Comparison of ENCODE assay signal across 1 cellular context in genomic region chr3:190017575-190018288, GRCh38.
TF ChIP-seq lines count a peak whose summit lies in the region.

No MANE protein-coding gene starts in this region.

TF ChIP-seq in GM12878, 131 proteins besides CTCF, POLR2A, EP300 and RAD21 (continued from another document):
- TF ChIP-seq, protein P1, sequence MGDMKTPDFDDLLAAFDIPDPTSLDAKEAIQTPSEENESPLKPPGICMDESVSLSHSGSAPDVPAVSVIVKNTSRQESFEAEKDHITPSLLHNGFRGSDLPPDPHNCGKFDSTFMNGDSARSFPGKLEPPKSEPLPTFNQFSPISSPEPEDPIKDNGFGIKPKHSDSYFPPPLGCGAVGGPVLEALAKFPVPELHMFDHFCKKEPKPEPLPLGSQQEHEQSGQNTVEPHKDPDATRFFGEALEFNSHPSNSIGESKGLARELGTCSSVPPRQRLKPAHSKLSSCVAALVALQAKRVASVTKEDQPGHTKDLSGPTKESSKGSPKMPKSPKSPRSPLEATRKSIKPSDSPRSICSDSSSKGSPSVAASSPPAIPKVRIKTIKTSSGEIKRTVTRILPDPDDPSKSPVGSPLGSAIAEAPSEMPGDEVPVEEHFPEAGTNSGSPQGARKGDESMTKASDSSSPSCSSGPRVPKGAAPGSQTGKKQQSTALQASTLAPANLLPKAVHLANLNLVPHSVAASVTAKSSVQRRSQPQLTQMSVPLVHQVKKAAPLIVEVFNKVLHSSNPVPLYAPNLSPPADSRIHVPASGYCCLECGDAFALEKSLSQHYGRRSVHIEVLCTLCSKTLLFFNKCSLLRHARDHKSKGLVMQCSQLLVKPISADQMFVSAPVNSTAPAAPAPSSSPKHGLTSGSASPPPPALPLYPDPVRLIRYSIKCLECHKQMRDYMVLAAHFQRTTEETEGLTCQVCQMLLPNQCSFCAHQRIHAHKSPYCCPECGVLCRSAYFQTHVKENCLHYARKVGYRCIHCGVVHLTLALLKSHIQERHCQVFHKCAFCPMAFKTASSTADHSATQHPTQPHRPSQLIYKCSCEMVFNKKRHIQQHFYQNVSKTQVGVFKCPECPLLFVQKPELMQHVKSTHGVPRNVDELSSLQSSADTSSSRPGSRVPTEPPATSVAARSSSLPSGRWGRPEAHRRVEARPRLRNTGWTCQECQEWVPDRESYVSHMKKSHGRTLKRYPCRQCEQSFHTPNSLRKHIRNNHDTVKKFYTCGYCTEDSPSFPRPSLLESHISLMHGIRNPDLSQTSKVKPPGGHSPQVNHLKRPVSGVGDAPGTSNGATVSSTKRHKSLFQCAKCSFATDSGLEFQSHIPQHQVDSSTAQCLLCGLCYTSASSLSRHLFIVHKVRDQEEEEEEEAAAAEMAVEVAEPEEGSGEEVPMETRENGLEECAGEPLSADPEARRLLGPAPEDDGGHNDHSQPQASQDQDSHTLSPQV (IDR thresholded peaks at IDR 0.05): no peak
- TF ChIP-seq POLR2AphosphoS2 (IDR thresholded peaks at IDR 0.05; ENCODE audit: low read depth, low read length): no peak
